In genomic region chr9:34085581-34086500, GRCh38 we compare ENCODE assay signal across 13 cellular contexts. TPM values are rescaled to one million over a fixed set of nuclear protein-coding genes. Genes with fewer than 3 reads are reported as not detected.
DNase-seq lines count a peak whose midpoint lies in the region; ATAC-seq and TF ChIP-seq lines count a peak whose summit lies in the region.
"Had no signal": no experiment of that assay in that cellular context is flagged by ENCODE, and none has a peak within 500 bp of the region (broad histone marks: within the 10 kb centered on the region; RNA-seq: fewer than 3 reads in every experiment).

No MANE protein-coding gene starts in this region.

- TF ChIP-seq CTCF in WTC11 (IDR thresholded peaks at IDR 0.05): no peak
- no peak for TF ChIP-seq CTCF in mucosa of descending colon (IDR thresholded peaks at IDR 0.05)

- H3K27me3 ChIP-seq in right cardiac atrium (ENCODE audit: control insufficient read depth, insufficient read depth): no peaks in the 10 kb centered on the region

- peak; percentile 19 for DNase-seq in ELR (ENCODE audit: low read depth)
- DNase-seq in WTC11 (ENCODE audit: low spot score): no peak
- peak in 1 of 3 donors; percentile 70 for DNase-seq in right cardiac atrium
- DNase-seq in skeletal muscle cell (ENCODE audit: low read depth): peak; percentile 25
- DNase-seq in HuH-7 (ENCODE audit: low spot score): no peak
- no peak for DNase-seq in mucosa of descending colon
- DNase-seq: activated B cell treated with CpG ODN at 0.5 μM for 24 hours; activated naive CD4-positive, alpha-beta T cell treated with Interleukin-2 at 50 U/mL for 16 hours; SIG-M5 had no signal

- H3K27ac Mint-ChIP-seq in WTC11: peak overlapping the region; percentile 54; the same call in 1 of the 2 replicates
- H3K27ac Mint-ChIP-seq: activated B cell treated with CpG ODN at 0.5 μM for 24 hours had no signal

- intact Hi-C loops in right cardiac atrium (cut with DNase I) (no loop called here), mucosa of descending colon (cut with DNase I, micrococcal nuclease) (no loop called here)

- H3K9me3 Mint-ChIP-seq in WTC11: no peaks in the 10 kb centered on the region
- H3K9me3 Mint-ChIP-seq: activated B cell treated with CpG ODN at 0.5 μM for 24 hours, CD14-positive monocyte had no signal

- no peaks in the 10 kb centered on the region for H3K27me3 Mint-ChIP-seq in WTC11 (ENCODE audit: low read depth)

- POLR2A ChIA-PET in WTC11 (lab: Charles Lee): no interaction called here

- H3K4me3 ChIP-seq in right cardiac atrium (ENCODE audit: low read length) (no peak overlapping the region), skeletal muscle cell (ENCODE audit: low read depth, low read length) (no peak overlapping the region), mucosa of descending colon (no peak overlapping the region)
- H3K4me3 ChIP-seq: K562 had no signal

- CTCF ChIA-PET in WTC11 (lab: Charles Lee): interaction anchor here (1.4 to 1.5 kb wide), 3 partner anchors 12 to 170 kb away, joined by 3 to 4 read pairs (median 4); no protein-coding TSS in a partner anchor

- no peak overlapping the region for H3K4me3 Mint-ChIP-seq in WTC11
- H3K4me3 Mint-ChIP-seq: activated B cell treated with CpG ODN at 0.5 μM for 24 hours, CD14-positive monocyte had no signal

- H3K9me3 ChIP-seq in right cardiac atrium (ENCODE audit: control insufficient read depth, low read length) (no peaks in the 10 kb centered on the region), mucosa of descending colon (no peaks in the 10 kb centered on the region)

- peak overlapping the region; percentile 72 for H3K27ac ChIP-seq in right cardiac atrium (ENCODE audit: low read length)

- H3K36me3 ChIP-seq in mucosa of descending colon (ENCODE audit: low read depth): peaks cover 4% of the 10 kb centered on the region

- peaks cover 34% of the 10 kb centered on the region for H3K36me3 Mint-ChIP-seq in WTC11

- no peaks in the 10 kb centered on the region for H3K4me1 Mint-ChIP-seq in WTC11
- H3K4me1 Mint-ChIP-seq: activated B cell treated with CpG ODN at 0.5 μM for 24 hours, CD14-positive monocyte had no signal

- peaks cover 17% of the 10 kb centered on the region for H3K4me1 ChIP-seq in right cardiac atrium (ENCODE audit: control insufficient read depth, insufficient read depth, low read length)
- H3K4me1 ChIP-seq in mucosa of descending colon (ENCODE audit: low read depth): no peaks in the 10 kb centered on the region

- WGBS in right cardiac atrium: 76% methylated on average over 6 of the region's 6 CpGs

- ATAC-seq in WTC11 (no peak), right cardiac atrium (peak; percentile 52 to 65), HG03045 (IDR thresholded peaks at IDR 0.05; ENCODE audit: unreplicated experiment) (no peak), mucosa of descending colon (no peak), GM18517 (IDR thresholded peaks at IDR 0.05; ENCODE audit: unreplicated experiment) (no peak)
- ATAC-seq: K562 had no signal

TF ChIP-seq in WTC11, 78 proteins besides CTCF, POLR2A, EP300 and RAD21:
- no peak for TF ChIP-seq USF1 (CRISPR knock-in tag; IDR thresholded peaks at IDR 0.05)

RNA-seq across cellular contexts. Expression of gene UBAP2, which starts 37.2 kb away (rescaled TPM):
- total RNA-seq in WTC11 (2021): 55.5 to 63.9 TPM (median 55.6 TPM) in 3 replicates
- 10 to 100 TPM; 22.2 to 27.7 (median 26.6) TPM for total RNA-seq in right cardiac atrium
- 10.2 TPM for polyA plus RNA-seq in right cardiac atrium
- total RNA-seq in mucosa of descending colon: 10 to 100 TPM; 33.9 to 39.1 (median 35.9) TPM

RNA-seq across cellular contexts. Expression of gene DCAF12, which starts 40.7 kb away (rescaled TPM):
- total RNA-seq in WTC11 (2021) (27.0 to 31.8 TPM (median 28.3 TPM) in 3 replicates), right cardiac atrium (10 to 100 TPM; 12.0 to 17.1 (median 15.5) TPM), mucosa of descending colon (10 to 100 TPM; 28.7 to 43.0 (median 34.0) TPM)
- polyA plus RNA-seq in right cardiac atrium: 8.3 TPM

Comparison
In these comparisons a context has a peak if more than half of its experiments do, and no peak if none do; other contexts are left out.
1. DNase-seq: peak in ELR (single experiment) and skeletal muscle cell (single experiment); none in WTC11 (single experiment), HuH-7 (single experiment) and mucosa of descending colon (0 of 3).
2. ATAC-seq: peak in right cardiac atrium (2 of 2); none in WTC11 (single experiment), HG03045 (single experiment), mucosa of descending colon (single experiment) and GM18517 (single experiment).